In genomic region chrX:139969286-139969685, GRCh38 we compare ENCODE assay signal across 26 cellular contexts. TPM values are rescaled to one million over a fixed set of nuclear protein-coding genes. Genes with fewer than 3 reads are reported as not detected.
DNase-seq lines count a peak whose midpoint lies in the region; ATAC-seq, FAIRE-seq and TF ChIP-seq lines count a peak whose summit lies in the region.
"Had no signal": no experiment of that assay in that cellular context is flagged by ENCODE, and none has a peak within 500 bp of the region (broad histone marks: within the 10 kb centered on the region; RNA-seq: fewer than 3 reads in every experiment).

No MANE protein-coding gene starts in this region.

- no peak overlapping the region for H2AFZ ChIP-seq in K562 (ENCODE audit: low read depth, low read length)

- no peak overlapping the region for H3K4me3 ChIP-seq in A673 (ENCODE audit: low read depth, low read length, poor library complexity, severe bottlenecking)
- H3K4me3 ChIP-seq in K562, result no peak overlapping the region
- H3K4me3 ChIP-seq: BLaER1 treated with 17β-estradiol and CSF1 and Interleukin-3, amounts not matched to agents 10 nM and 100 nM; HAP-1 had no signal

- H3K9ac ChIP-seq in K562 (ENCODE audit: insufficient read depth in 1 of 2, low read depth in 2 of 2, low read length in 2 of 2), result no peak overlapping the region
- H3K9ac ChIP-seq: BLaER1 treated with 17β-estradiol and CSF1 and Interleukin-3, amounts not matched to agents 10 nM and 100 nM had no signal

- ATAC-seq in K562 (peak; percentile 61; the same call in 2 of the 3 replicates), GM21717 (IDR thresholded peaks at IDR 0.05; ENCODE audit: unreplicated experiment) (no peak), HG03378 (IDR thresholded peaks at IDR 0.05; ENCODE audit: unreplicated experiment) (no peak)

- FAIRE-seq in K562 (lab: Jason Lieb, UNC), result no peak
- FAIRE-seq: A204.1, D721Med, GM12891, GM18507, H54 had no signal

- TF ChIP-seq RAD21 in K562 (CRISPR knock-in tag; conservative IDR thresholded peaks at IDR 0.05 in 1 of 2, IDR thresholded peaks at IDR 0.05 in 1 of 2), result no peak

- H3K4me1 ChIP-seq in A673 (ENCODE audit: insufficient read depth, low read length, poor library complexity, severe bottlenecking) (peaks cover 42% of the 10 kb centered on the region), K562 (replicated peaks in 1 of 2; ENCODE audit: control insufficient read depth in 2 of 2, insufficient read depth in 2 of 2, low read length in 2 of 2) (no peaks in the 10 kb centered on the region)
- H3K4me1 ChIP-seq: BE2C; BLaER1 treated with 17β-estradiol and CSF1 and Interleukin-3, amounts not matched to agents 10 nM and 100 nM; HAP-1 had no signal

- peak overlapping the region; percentile 96 for H3K27ac ChIP-seq in A673 (ENCODE audit: low read depth, low read length, poor library complexity, severe bottlenecking)
- no peak overlapping the region for H3K27ac ChIP-seq in K562 (ENCODE audit: extremely low read depth, low read depth, low read length)
- H3K27ac ChIP-seq: 22Rv1; BLaER1 treated with 17β-estradiol and CSF1 and Interleukin-3, amounts not matched to agents 10 nM and 100 nM had no signal

- POLR2A ChIA-PET in A673 (lab: Charles Lee; ENCODE audit: low non-redundant PET), result no interaction called here
- POLR2A ChIA-PET in HEK293T (lab: Yijun Ruan, JAX), result no interaction called here
- POLR2A ChIA-PET in K562 (lab: Yijun Ruan, JAX), result no interaction called here

- no peak for TF ChIP-seq POLR2A in K562 (conservative IDR thresholded peaks at IDR 0.05)

- CTCF ChIA-PET in A673 (lab: Charles Lee) (no interaction called here), HEK293T (lab: Yijun Ruan, JAX) (no interaction called here), K562 (lab: Yijun Ruan, JAX; ENCODE audit: low intra/inter-chr PET ratio) (no interaction called here)

- intact Hi-C loops in A673 (cut with micrococcal nuclease; ENCODE audit: unreplicated experiment) (no loop called here), K562 (cut with micrococcal nuclease) (loop anchor here (10.0 kb wide), 1 partner anchor 384 kb away; no protein-coding TSS in a partner anchor)

- no peaks in the 10 kb centered on the region for H3K27me3 ChIP-seq in A673 (replicated peaks; ENCODE audit: insufficient read depth, low read depth, low read length, poor library complexity)
- H3K27me3 ChIP-seq in K562 (ENCODE audit: control insufficient read depth in 2 of 2, insufficient read depth in 2 of 2, low read length in 2 of 2), result no peaks in the 10 kb centered on the region
- H3K27me3 ChIP-seq: BE2C had no signal

- no peak overlapping the region for H3K4me2 ChIP-seq in K562 (ENCODE audit: insufficient read depth, low read length)
- H3K4me2 ChIP-seq: BLaER1 treated with 17β-estradiol and CSF1 and Interleukin-3, amounts not matched to agents 10 nM and 100 nM had no signal

- H3K36me3 ChIP-seq in A673 (ENCODE audit: insufficient read depth, low read length, poor library complexity, severe bottlenecking) (no peaks in the 10 kb centered on the region), K562 (ENCODE audit: control insufficient read depth, insufficient read depth, low read length) (no peaks in the 10 kb centered on the region)
- H3K36me3 ChIP-seq: BE2C; BLaER1 treated with 17β-estradiol and CSF1 and Interleukin-3, amounts not matched to agents 10 nM and 100 nM; HAP-1 had no signal

- in situ Hi-C loops in K562 (cut with MboI), result no loop called here

- DNase-seq in A673 (ENCODE audit: low spot score), result peak; percentile 21
- DNase-seq in HEK293T (ENCODE audit: extremely low spot score), result peak; percentile 21
- DNase-seq in K562 (ENCODE audit: extremely low read depth in 1 of 4, low spot score in 3 of 4), result peak in 1 of 4 experiments; percentile 8
- DNase-seq in stimulated activated naive CD4-positive, alpha-beta T cell (lab: John Stamatoyannopoulos, UW), result no peak
- DNase-seq: ACHN; AML-193; BE2C; CD4-positive, alpha-beta T cell; CD8-positive, alpha-beta memory T cell; DMS 273 treated with DMSO at 0.1 percent for 48 hours; DMS79; EL; GF-D8; GOT3 had no signal

- TF ChIP-seq CTCF in A673 (conservative IDR thresholded peaks at IDR 0.05; ENCODE audit: low read depth, low read length) (no peak), K562 (IDR thresholded peaks at IDR 0.05 in 2 of 3, conservative IDR thresholded peaks at IDR 0.05 in 1 of 3; ENCODE audit: insufficient read depth in 2 of 3, low read depth in 1 of 3, low read length in 3 of 3) (no peak)

- H3K79me2 ChIP-seq in K562 (ENCODE audit: control insufficient read depth, insufficient read depth, low read length), result no peaks in the 10 kb centered on the region

- no peak for TF ChIP-seq EP300 in K562 (IDR thresholded peaks at IDR 0.05; ENCODE audit: low read length)

- WGBS in K562 (ENCODE audit: insufficient coverage, low coverage, missing lambda C conversion rate), result 7% methylated on average over 2 of the region's 2 CpGs

- H3K9me1 ChIP-seq in K562 (ENCODE audit: control insufficient read depth, insufficient read depth, low read length), result no peaks in the 10 kb centered on the region

- BruUV-seq in A673 (replicated peaks; lab: Mats Ljungman, UMichigan), result no TSS peak
- no TSS peak for BruUV-seq in K562 (replicated peaks; lab: Mats Ljungman, UMichigan)

- H4K20me1 ChIP-seq in K562 (replicated peaks; ENCODE audit: control insufficient read depth, insufficient read depth, low read length), result no peaks in the 10 kb centered on the region
- H4K20me1 ChIP-seq: BLaER1 treated with 17β-estradiol and CSF1 and Interleukin-3, amounts not matched to agents 10 nM and 100 nM had no signal

- H3K9me3 ChIP-seq in A673 (ENCODE audit: low read depth, low read length, poor library complexity, severe bottlenecking) (no peaks in the 10 kb centered on the region), K562 (replicated peaks; ENCODE audit: control insufficient read depth, insufficient read depth, low read depth, low read length) (no peaks in the 10 kb centered on the region)
- H3K9me3 ChIP-seq: BE2C, HAP-1 had no signal

TF ChIP-seq in HEK293T, 16 proteins besides CTCF, POLR2A, EP300 and RAD21:
- TF ChIP-seq ZNF384 (IDR thresholded peaks at IDR 0.05) (no peak), SUZ12 (IDR thresholded peaks at IDR 0.05) (no peak), ELF4 (IDR thresholded peaks at IDR 0.05) (no peak), SP1 (IDR thresholded peaks at IDR 0.05) (no peak), NFRKB (IDR thresholded peaks at IDR 0.05) (no peak), L3MBTL2 (conservative IDR thresholded peaks at IDR 0.05) (no peak)

RNA-seq across cellular contexts. Expression of gene CXorf66, which starts 4.0 kb away (rescaled TPM):
- total RNA-seq in A673 (2021), result not detected in 2 replicates
- total RNA-seq in K562 (2011; cell fraction: chromatin; rRNA removed; ENCODE audit: low replicate concordance), result not detected in 2 replicates
- not detected in 2 replicates for total RNA-seq in K562 (2011; cell fraction: nucleolus; rRNA removed)
- not detected in 2 replicates for total RNA-seq in K562 (2011; cell fraction: nucleoplasm; rRNA removed)
- not detected in 2 replicates for total RNA-seq in K562 (2014; rRNA removed)
- not detected in 2 replicates for total RNA-seq in K562 (2014; rRNA removed; fragmentation: Illumina TruSeq; extraction: Trizol)
- not detected in 2 replicates for total RNA-seq in K562 (2015; rRNA removed; fragmentation: Illumina TruSeq; extraction: Trizol)
- not detected in 2 replicates for total RNA-seq in K562 (2021)
- not detected in 2 replicates for polyA plus RNA-seq in K562 (2011; rRNA removed)
- polyA plus RNA-seq in K562 (2011; cell fraction: cytosol; rRNA removed), result not detected in 2 replicates
- not detected in 2 replicates for polyA plus RNA-seq in K562 (2011; cell fraction: nucleus; rRNA removed)
- not detected in 2 replicates for polyA plus RNA-seq in K562 (2012)
- polyA plus RNA-seq in K562 (2014; fragmentation: Illumina TruSeq; extraction: Trizol), result not detected in 2 replicates
- polyA plus RNA-seq in K562 (2014; fragmentation: Nextera tagmentation; extraction: Ambion mirVana), result not detected
- polyA plus RNA-seq in K562 (2014; rRNA removed), result not detected in 2 replicates
- polyA minus RNA-seq in K562 (2011; rRNA and poly(A)+ RNA removed), result not detected in 2 replicates
- not detected in 2 replicates for polyA minus RNA-seq in K562 (2011; cell fraction: cytosol; rRNA and poly(A)+ RNA removed)
- polyA minus RNA-seq in K562 (2011; cell fraction: nucleus; rRNA and poly(A)+ RNA removed), result not detected in 2 replicates
- total RNA-seq: CD4-positive, alpha-beta T cell; CD8-positive, alpha-beta memory T cell; G401 had no signal
- polyA plus RNA-seq: CD14-positive monocyte; CD8-positive, alpha-beta memory T cell had no signal

RNA-seq across cellular contexts. Expression of gene ATP11C, which starts 36.4 kb away (rescaled TPM):
- 88.5 and 93.1 TPM in 2 replicates for total RNA-seq in A673 (2021)
- 33.6 and 79.8 TPM in 2 replicates for total RNA-seq in K562 (2011; cell fraction: chromatin; rRNA removed; ENCODE audit: low replicate concordance)
- 18.3 and 31.7 TPM in 2 replicates for total RNA-seq in K562 (2011; cell fraction: nucleolus; rRNA removed)
- 40.1 and 63.1 TPM in 2 replicates for total RNA-seq in K562 (2011; cell fraction: nucleoplasm; rRNA removed)
- total RNA-seq in K562 (2014; rRNA removed), result 30.1 and 36.8 TPM in 2 replicates
- total RNA-seq in K562 (2014; rRNA removed; fragmentation: Illumina TruSeq; extraction: Trizol), result 40.2 and 44.8 TPM in 2 replicates
- 34.0 and 37.0 TPM in 2 replicates for total RNA-seq in K562 (2015; rRNA removed; fragmentation: Illumina TruSeq; extraction: Trizol)
- 29.4 and 31.0 TPM in 2 replicates for total RNA-seq in K562 (2021)
- 32.2 and 42.2 TPM in 2 replicates for polyA plus RNA-seq in K562 (2011; rRNA removed)
- polyA plus RNA-seq in K562 (2011; cell fraction: cytosol; rRNA removed), result 6.0 and 11.9 TPM in 2 replicates
- 15.7 and 19.3 TPM in 2 replicates for polyA plus RNA-seq in K562 (2011; cell fraction: nucleus; rRNA removed)
- polyA plus RNA-seq in K562 (2012), result 12.3 and 17.4 TPM in 2 replicates
- 22.9 and 26.6 TPM in 2 replicates for polyA plus RNA-seq in K562 (2014; fragmentation: Illumina TruSeq; extraction: Trizol)
- polyA plus RNA-seq in K562 (2014; fragmentation: Nextera tagmentation; extraction: Ambion mirVana), result 10 to 100 TPM; 18.2 to 18.9 TPM
- polyA plus RNA-seq in K562 (2014; rRNA removed), result 18.4 and 21.9 TPM in 2 replicates
- 55.5 and 67.5 TPM in 2 replicates for polyA minus RNA-seq in K562 (2011; rRNA and poly(A)+ RNA removed)
- polyA minus RNA-seq in K562 (2011; cell fraction: cytosol; rRNA and poly(A)+ RNA removed), result 23.2 and 32.5 TPM in 2 replicates
- polyA minus RNA-seq in K562 (2011; cell fraction: nucleus; rRNA and poly(A)+ RNA removed), result 25.8 and 40.3 TPM in 2 replicates
- total RNA-seq: G401 had no signal

Comparison
In these comparisons a context has a peak if more than half of its experiments do, and no peak if none do; other contexts are left out.
1. DNase-seq: peak in A673 (single experiment) and HEK293T (single experiment); none in stimulated activated naive CD4-positive, alpha-beta T cell (0 of 6).